ENCODE assay signal across 16 cellular contexts in the genomic region with DNA sequence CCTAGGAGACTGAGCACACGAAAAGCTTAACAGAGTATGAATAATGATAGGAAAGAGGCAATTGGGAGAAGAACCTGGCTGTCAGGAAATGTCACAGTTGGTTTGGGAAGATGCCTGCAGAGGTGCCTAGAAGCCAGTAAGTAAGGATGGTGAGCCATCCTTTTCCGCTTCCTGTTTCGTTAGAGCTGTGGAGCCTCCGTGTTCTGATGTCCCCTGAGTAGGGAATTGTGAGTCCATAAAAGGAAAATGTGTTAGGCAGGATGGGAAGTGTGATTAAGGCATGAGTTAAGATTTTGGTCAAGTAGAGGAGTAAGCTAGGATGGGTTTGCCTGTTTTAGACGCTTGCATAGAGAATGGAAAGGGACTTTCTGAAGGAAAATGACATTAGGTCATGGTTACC. TPM values are rescaled to one million over a fixed set of nuclear protein-coding genes. Genes with fewer than 3 reads are reported as not detected.
DNase-seq lines count a peak whose midpoint lies in the region; FAIRE-seq and TF ChIP-seq lines count a peak whose summit lies in the region.
"Had no signal": no experiment of that assay in that cellular context is flagged by ENCODE, and none has a peak within 500 bp of the region (broad histone marks: within the 10 kb centered on the region; RNA-seq: fewer than 3 reads in every experiment).

No MANE protein-coding gene starts in this region.

- FAIRE-seq in HTR-8/SVneo (lab: Jason Lieb, UNC): no peak
- FAIRE-seq: A549 had no signal

- peaks cover 9% of the 10 kb centered on the region for H3K36me3 Mint-ChIP-seq in osteocyte (ENCODE audit: unreplicated experiment)
- H3K36me3 Mint-ChIP-seq in glutamatergic neuron (ENCODE audit: unreplicated experiment): no peaks in the 10 kb centered on the region

- peaks cover 53% of the 10 kb centered on the region for H3K4me1 Mint-ChIP-seq in osteocyte (ENCODE audit: unreplicated experiment)
- peaks cover 16% of the 10 kb centered on the region for H3K4me1 Mint-ChIP-seq in glutamatergic neuron (ENCODE audit: low read depth, unreplicated experiment)

- no peak for TF ChIP-seq CTCF in AG10803 (conservative IDR thresholded peaks at IDR 0.05; ENCODE audit: low read length)
- TF ChIP-seq CTCF in fibroblast of the aortic adventitia (IDR thresholded peaks at IDR 0.05; ENCODE audit: insufficient read depth, low read length): no peak
- TF ChIP-seq CTCF in osteocyte (IDR thresholded peaks at IDR 0.05): no peak
- no peak for TF ChIP-seq CTCF in glutamatergic neuron (IDR thresholded peaks at IDR 0.05; ENCODE audit: partially characterized antibody, unreplicated experiment)

- DNase-seq in AG10803 (ENCODE audit: low read depth) (peak; percentile 33), SJSA1 (ENCODE audit: low read depth in 1 of 2, low spot score in 2 of 2) (peak in 1 of 2 experiments; percentile 40), fibroblast of the aortic adventitia (ENCODE audit: low read depth) (peak; percentile 33), osteocyte (ENCODE audit: extremely low spot score, unreplicated experiment) (no peak), AG20443 (ENCODE audit: low spot score) (no peak), pons (ENCODE audit: low spot score) (no peak), glutamatergic neuron (no peak), HTR-8/SVneo (ENCODE audit: insufficient read length, low spot score) (no peak)
- DNase-seq: activated CD4-positive, alpha-beta T cell treated with anti-CD3 and anti-CD28 coated beads for 1 hour; activated T-cell treated with anti-CD3 and anti-CD28 coated beads, Interleukin-2, amount 50 U/mL, for 24 hours; Calu3; Kasumi-1; left cardiac atrium; NCI-H2029 treated with DMSO at 0.1 percent for 48 hours; upper lobe of right lung had no signal

- H3K36me3 ChIP-seq in SJSA1: peaks cover 30% of the 10 kb centered on the region

- no peaks in the 10 kb centered on the region for H3K9me3 ChIP-seq in SJSA1 (replicated peaks)
- H3K9me3 ChIP-seq: A549, upper lobe of right lung had no signal

- H3K27ac ChIP-seq in SJSA1: 0 out of 2 replicates have a peak overlapping the region, but pooled peaks have one; percentile 2
- H3K27ac ChIP-seq: A549, upper lobe of right lung had no signal

- H3K4me3 ChIP-seq in AG10803 (ENCODE audit: low read length): no peak overlapping the region
- no peak overlapping the region for H3K4me3 ChIP-seq in SJSA1
- H3K4me3 ChIP-seq in fibroblast of the aortic adventitia (ENCODE audit: low read depth, low read length): peak overlapping the region; percentile 7
- H3K4me3 ChIP-seq: A549, upper lobe of right lung had no signal

- no peaks in the 10 kb centered on the region for H3K9me3 Mint-ChIP-seq in osteocyte (ENCODE audit: unreplicated experiment)
- no peaks in the 10 kb centered on the region for H3K9me3 Mint-ChIP-seq in glutamatergic neuron (ENCODE audit: unreplicated experiment)
- H3K9me3 Mint-ChIP-seq: activated T-cell treated with anti-CD3 and anti-CD28 coated beads, Interleukin-2, amount 50 U/mL, for 24 hours had no signal

- H3K4me3 Mint-ChIP-seq in osteocyte (ENCODE audit: unreplicated experiment): no peak overlapping the region
- no peak overlapping the region for H3K4me3 Mint-ChIP-seq in glutamatergic neuron (ENCODE audit: unreplicated experiment)
- H3K4me3 Mint-ChIP-seq: activated T-cell treated with anti-CD3 and anti-CD28 coated beads, Interleukin-2, amount 50 U/mL, for 24 hours had no signal

- H3K27ac Mint-ChIP-seq in osteocyte (ENCODE audit: unreplicated experiment): peak overlapping the region; percentile 43
- no peak overlapping the region for H3K27ac Mint-ChIP-seq in glutamatergic neuron (ENCODE audit: unreplicated experiment)
- H3K27ac Mint-ChIP-seq: activated T-cell treated with anti-CD3 and anti-CD28 coated beads, Interleukin-2, amount 50 U/mL, for 24 hours had no signal

- peaks cover 36% of the 10 kb centered on the region for H3K4me1 ChIP-seq in SJSA1 (replicated peaks)

- H3K27me3 Mint-ChIP-seq in osteocyte (ENCODE audit: unreplicated experiment) (no peaks in the 10 kb centered on the region), glutamatergic neuron (ENCODE audit: unreplicated experiment) (peaks cover 1% of the 10 kb centered on the region)
- H3K27me3 Mint-ChIP-seq: activated T-cell treated with anti-CD3 and anti-CD28 coated beads, Interleukin-2, amount 50 U/mL, for 24 hours had no signal

- no peaks in the 10 kb centered on the region for H3K27me3 ChIP-seq in SJSA1 (replicated peaks)
- H3K27me3 ChIP-seq: upper lobe of right lung had no signal

RNA-seq across cellular contexts. Expression of gene CLIC4, which starts 9.0 kb away (rescaled TPM):
- 381 and 457 TPM in 2 replicates for total RNA-seq in SJSA1 (2014; rRNA removed; shearing (Covaris generic))
- total RNA-seq in fibroblast of the aortic adventitia (ENCODE audit: low replicate concordance) (571 and 966 TPM in 2 replicates), osteocyte (369 and 370 TPM in 2 replicates), glutamatergic neuron (ENCODE audit: unreplicated experiment) (121 TPM)

Comparison
In these comparisons a context has a peak if more than half of its experiments do, and no peak if none do; other contexts are left out.
1. DNase-seq: peak in AG10803 (single experiment) and fibroblast of the aortic adventitia (single experiment); none in osteocyte (single experiment), AG20443 (single experiment), pons (single experiment), glutamatergic neuron (single experiment) and HTR-8/SVneo (single experiment).